In genomic region chr13:36108342-36108741, GRCh38 we compare ENCODE assay signal across 21 cellular contexts. TPM values are rescaled to one million over a fixed set of nuclear protein-coding genes. Genes with fewer than 3 reads are reported as not detected.
"Had no signal": no experiment of that assay in that cellular context is flagged by ENCODE, and none has a peak within 500 bp of the region (broad histone marks: within the 10 kb centered on the region; RNA-seq: fewer than 3 reads in every experiment).

No MANE protein-coding gene starts in this region.

- H3K27me3 Mint-ChIP-seq: memory B cell; stimulated activated naive CD8-positive, alpha-beta T cell treated with anti-CD3 and anti-CD28 coated beads, Interleukin-15, amount 100 ng/mL, for 72 hours had no signal

- H3K9me3 Mint-ChIP-seq: memory B cell had no signal

- H3K27ac Mint-ChIP-seq: memory B cell; natural killer cell; stimulated activated naive CD8-positive, alpha-beta T cell treated with anti-CD3 and anti-CD28 coated beads, Interleukin-15, amount 100 ng/mL, for 72 hours had no signal

- H3K4me1 ChIP-seq: esophagus squamous epithelium, prostate gland, suprapubic skin, transverse colon, vagina had no signal

- H3K4me2 ChIP-seq: smooth muscle cell had no signal

- H3K36me3 Mint-ChIP-seq: memory B cell, natural killer cell had no signal

- H3K36me3 ChIP-seq: esophagus squamous epithelium, prostate gland, right atrium auricular region, suprapubic skin, transverse colon, vagina had no signal

- H3K4me3 Mint-ChIP-seq: memory B cell; natural killer cell; stimulated activated naive CD8-positive, alpha-beta T cell treated with anti-CD3 and anti-CD28 coated beads, Interleukin-15, amount 100 ng/mL, for 72 hours had no signal

- H3K4me1 Mint-ChIP-seq: memory B cell; natural killer cell; stimulated activated naive CD8-positive, alpha-beta T cell treated with anti-CD3 and anti-CD28 coated beads, Interleukin-15, amount 100 ng/mL, for 72 hours had no signal

- H3K9me3 ChIP-seq: esophagus squamous epithelium, prostate gland, right atrium auricular region, suprapubic skin, transverse colon, vagina had no signal

- H3K27me3 ChIP-seq: esophagus squamous epithelium, right atrium auricular region, suprapubic skin, transverse colon, vagina had no signal

- H3K4me3 ChIP-seq: coronary artery, esophagus squamous epithelium, lung, prostate gland, right atrium auricular region, smooth muscle cell, suprapubic skin, transverse colon, vagina had no signal

- DNase-seq: dermis blood vessel endothelial cell; effector memory CD4-positive, alpha-beta T cell; erythroblast; esophagus squamous epithelium; head of caudate nucleus; natural killer cell; stimulated activated CD4-positive, alpha-beta T cell treated with anti-CD3 and anti-CD28 coated beads, Interleukin-12 subunit alpha, Interleukin-12 subunit beta, amount 100 ng/mL, for 4 hours; stimulated activated CD4-positive, alpha-beta T cell treated with anti-CD3 and anti-CD28 coated beads, Interleukin-1b, Interleukin-23, amount 100 ng/mL, for 48 hours; stimulated activated CD4-positive, alpha-beta T cell treated with anti-CD3 and anti-CD28 coated beads, Interleukin-4, amount 100 ng/mL, for 1 hour; stimulated activated CD8-positive, alpha-beta memory T cell treated with anti-CD3 and anti-CD28 coated beads, Interleukin-4, amount 100 ng/mL, for 48 hours; stimulated activated naive CD4-positive, alpha-beta T cell; stimulated activated naive CD8-positive, alpha-beta T cell treated with anti-CD3 and anti-CD28 coated beads, Interleukin-15, amount 100 ng/mL, for 72 hours; transverse colon had no signal

- H3K27ac ChIP-seq: coronary artery, esophagus squamous epithelium, prostate gland, right atrium auricular region, suprapubic skin, transverse colon, vagina had no signal

RNA-seq across cellular contexts. Expression of gene DCLK1, which starts 22.8 kb away (rescaled TPM):
- polyA plus RNA-seq: smooth muscle cell had no signal
